Comparison of ENCODE assay signal across 9 cellular contexts in the genomic region with DNA sequence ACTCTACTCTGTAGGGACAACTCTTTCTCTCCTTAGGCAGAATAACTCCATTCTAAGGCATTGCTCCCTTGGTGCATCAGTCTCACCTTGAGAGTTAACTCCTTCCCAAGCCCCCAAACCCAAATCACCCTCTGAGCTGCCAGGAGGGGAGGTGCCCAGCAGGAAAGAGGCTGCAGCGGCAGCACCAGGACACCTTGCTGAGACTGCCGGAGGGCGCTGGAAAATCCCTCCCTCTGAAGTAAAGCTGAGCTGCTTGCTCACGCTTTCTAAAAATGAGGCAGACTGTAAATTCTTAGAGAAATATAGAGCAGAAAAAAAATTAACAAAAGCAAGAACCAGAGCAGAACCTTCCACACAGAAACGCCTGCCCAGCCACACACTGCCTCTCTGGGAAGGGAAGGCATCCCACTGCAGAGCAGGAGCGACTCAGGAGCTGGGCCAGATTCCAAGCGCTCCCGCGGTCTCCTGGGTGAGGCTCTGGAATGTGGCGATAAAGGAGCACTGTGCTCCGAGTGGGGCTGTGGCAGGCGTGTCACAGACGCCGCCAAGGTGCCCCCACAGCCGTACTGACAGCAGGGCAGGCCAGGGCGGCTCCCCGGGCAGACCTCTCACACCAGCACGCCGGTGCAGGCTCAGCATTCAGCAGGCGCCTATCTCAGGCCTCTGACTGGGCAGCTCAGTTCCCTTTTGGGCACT.
DNase-seq lines count a peak whose midpoint lies in the region; ATAC-seq and TF ChIP-seq lines count a peak whose summit lies in the region.
"Had no signal": no experiment of that assay in that cellular context is flagged by ENCODE, and none has a peak within 500 bp of the region (broad histone marks: within the 10 kb centered on the region; RNA-seq: fewer than 3 reads in every experiment).

No MANE protein-coding gene starts in this region.

- TF ChIP-seq EP300 in SK-N-SH (IDR thresholded peaks at IDR 0.05; ENCODE audit: borderline replicate concordance in 1 of 2, low read depth in 1 of 2, low read length in 1 of 2), result peak in 1 of 2 experiments; percentile 40; a peak in 1 of 4 replicates

- 47% methylated on average over 17 of the region's 20 CpGs for whole genome bisulfite sequencing in SK-N-SH (ENCODE audit: low lambda C conversion rate)
- WGBS in neuronal stem cell (ENCODE audit: extremely low coverage in 2 of 2, insufficient read length in 2 of 2, insufficient replicate concordance in 1 of 2), 2 donors, result no CpG with 5 or more reads among the region's 20 CpGs

- H2AK5ac ChIP-seq in neuronal stem cell (ENCODE audit: low read depth, low read length), result peak overlapping the region; percentile 38

- ATAC-seq in foreskin keratinocyte (peak; percentile 73), HG03097 (IDR thresholded peaks at IDR 0.05; ENCODE audit: low FRiP score, unreplicated experiment) (no peak)
- no peak for ATAC-seq in stimulated activated naive CD8-positive, alpha-beta T cell treated with anti-CD3 and anti-CD28 coated beads, Interleukin-15, Interleukin-2, amounts not matched to agents 100 U/mL and 50 U/mL, for 24 hours

- H3K4me2 ChIP-seq in SK-N-SH, result peak overlapping the region; percentile 50; the same call in 1 of the 2 replicates
- H3K4me2 ChIP-seq in neuronal stem cell (ENCODE audit: insufficient read depth, low read length, poor library complexity, severe bottlenecking), result no peak overlapping the region

- H3K9me3 ChIP-seq in SK-N-SH (no peaks in the 10 kb centered on the region), neuronal stem cell (replicated peaks in 1 of 2; ENCODE audit: control insufficient read depth in 2 of 2, insufficient read depth in 1 of 2, low read depth in 1 of 2, low read length in 2 of 2) (no peaks in the 10 kb centered on the region)

- H3K9me2 ChIP-seq in SK-N-SH, result no peaks in the 10 kb centered on the region

- H3F3A ChIP-seq in SK-N-SH (replicated peaks; ENCODE audit: insufficient read depth), result peaks cover 16% of the 10 kb centered on the region

- no peak overlapping the region for H3K23ac ChIP-seq in neuronal stem cell (ENCODE audit: low read depth, low read length, poor library complexity)

- H3K4me3 ChIP-seq in SK-N-SH (ENCODE audit: low read depth in 2 of 2, low read length in 1 of 2) (no peak overlapping the region), neuronal stem cell (ENCODE audit: low read length in 2 of 2) (no peak overlapping the region)

- H3K4me1 ChIP-seq in SK-N-SH (ENCODE audit: control insufficient read depth in 1 of 2, insufficient read depth in 2 of 2, low read depth in 1 of 2, low read length in 1 of 2) (peaks cover 12 to 20% of the 10 kb centered on the region in 2 experiments; a peak in 3 of 4 replicates), foreskin keratinocyte (peaks cover 19% of the 10 kb centered on the region), neuronal stem cell (ENCODE audit: control insufficient read depth in 2 of 2, insufficient read depth in 1 of 2, low read depth in 1 of 2, low read length in 2 of 2) (peaks cover 50% of the 10 kb centered on the region in 2 donors)

- no peak overlapping the region for H2BK12ac ChIP-seq in neuronal stem cell (ENCODE audit: low read length)

- H3K18ac ChIP-seq in neuronal stem cell (ENCODE audit: low read length), result peak overlapping the region; percentile 89

- no peak overlapping the region for H4K91ac ChIP-seq in neuronal stem cell (ENCODE audit: low read depth, low read length, poor library complexity)

- H3K36me3 ChIP-seq in SK-N-SH (replicated peaks in 1 of 2; ENCODE audit: control insufficient read depth in 1 of 2, insufficient read depth in 2 of 2, low read length in 1 of 2), result peaks cover 0 to 53% of the 10 kb centered on the region in 2 experiments
- H3K36me3 ChIP-seq in neuronal stem cell (replicated peaks in 1 of 2; ENCODE audit: control insufficient read depth in 2 of 2, insufficient read depth in 2 of 2, low read length in 2 of 2), result peaks cover 0 to 4% of the 10 kb centered on the region in 2 donors

- no peak overlapping the region for H3K4ac ChIP-seq in neuronal stem cell (ENCODE audit: low read length)

- POLR2A ChIA-PET in SK-N-SH (lab: Yijun Ruan, JAX), result no interaction called here

- no peak overlapping the region for H4K8ac ChIP-seq in neuronal stem cell (ENCODE audit: low read depth, low read length)

- H2BK15ac ChIP-seq in neuronal stem cell (ENCODE audit: low read length), result no peak overlapping the region

- H2AFZ ChIP-seq in SK-N-SH (ENCODE audit: low read depth) (no peak overlapping the region), neuronal stem cell (ENCODE audit: low read length) (peak overlapping the region; percentile 66)

- H4K20me1 ChIP-seq in SK-N-SH (ENCODE audit: insufficient read depth), result peaks cover 37% of the 10 kb centered on the region

- no peak overlapping the region for H3K14ac ChIP-seq in neuronal stem cell (ENCODE audit: low read length)

- no peaks in the 10 kb centered on the region for H3K79me2 ChIP-seq in SK-N-SH (ENCODE audit: insufficient read depth)

- CTCF ChIA-PET in SK-N-SH (lab: Yijun Ruan, JAX), result interaction anchor here (0.7 to 1.8 kb wide), 9 partner anchors 12 to 440 kb away, joined by 3 to 8 read pairs (median 3); no protein-coding TSS in a partner anchor

- peak; percentile 51 for DNase-seq in COLO829 (ENCODE audit: low spot score)
- DNase-seq in SK-N-SH, result peak; percentile 52
- peak; percentile 47 to 61 for DNase-seq in foreskin keratinocyte
- DNase-seq in neuronal stem cell (ENCODE audit: low spot score), result peak; percentile 20
- no peak for DNase-seq in DMS153 treated with DMSO at 0.1 percent for 48 hours (lab: John Stamatoyannopoulos, UW; ENCODE audit: unreplicated experiment)
- DNase-seq in stimulated activated naive CD8-positive, alpha-beta T cell treated with anti-CD3 and anti-CD28 coated beads, Interleukin-15, Interleukin-2, amounts not matched to agents 100 U/mL and 50 U/mL, for 24 hours, result no peak
- DNase-seq in activated naive CD4-positive, alpha-beta T cell (lab: John Stamatoyannopoulos, UW), result no peak
- DNase-seq: DMS153 had no signal

- peaks cover 3% of the 10 kb centered on the region for H3K79me1 ChIP-seq in neuronal stem cell (ENCODE audit: low read depth, low read length)

- no peaks in the 10 kb centered on the region for H3K27me3 ChIP-seq in SK-N-SH (ENCODE audit: insufficient read depth)
- peaks cover 44% of the 10 kb centered on the region for H3K27me3 ChIP-seq in foreskin keratinocyte
- no peaks in the 10 kb centered on the region for H3K27me3 ChIP-seq in neuronal stem cell (ENCODE audit: control insufficient read depth in 3 of 3, insufficient read depth in 3 of 3, low read depth in 1 of 3, low read length in 3 of 3)

- TF ChIP-seq RAD21 in SK-N-SH (IDR thresholded peaks at IDR 0.05; ENCODE audit: low read length), result peak; percentile 5; the same call in 1 of the 2 replicates

- H3K27ac ChIP-seq in SK-N-SH (ENCODE audit: low read depth in 2 of 2, low read length in 1 of 2) (no peak overlapping the region), foreskin keratinocyte (no peak overlapping the region), neuronal stem cell (replicated peaks; ENCODE audit: low read length) (peak overlapping the region; percentile 11)

- no peak overlapping the region for H2BK5ac ChIP-seq in neuronal stem cell (ENCODE audit: low read length)

- TF ChIP-seq CTCF in SK-N-SH (IDR thresholded peaks at IDR 0.05) (no peak), foreskin keratinocyte (conservative IDR thresholded peaks at IDR 0.05) (no peak)

- no peak overlapping the region for H3K9ac ChIP-seq in SK-N-SH
- H3K9ac ChIP-seq in neuronal stem cell (ENCODE audit: low read depth, low read length, poor library complexity), result peak overlapping the region; percentile 51

- no peak overlapping the region for H2BK120ac ChIP-seq in neuronal stem cell (ENCODE audit: low read depth, low read length)

TF ChIP-seq in SK-N-SH, 30 proteins besides CTCF, POLR2A, EP300 and RAD21 (continues in another document):
- no peak for TF ChIP-seq RFX5 (IDR thresholded peaks at IDR 0.05; ENCODE audit: low read length)
- TF ChIP-seq, protein P1, sequence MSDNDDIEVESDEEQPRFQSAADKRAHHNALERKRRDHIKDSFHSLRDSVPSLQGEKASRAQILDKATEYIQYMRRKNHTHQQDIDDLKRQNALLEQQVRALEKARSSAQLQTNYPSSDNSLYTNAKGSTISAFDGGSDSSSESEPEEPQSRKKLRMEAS (IDR thresholded peaks at IDR 0.05; ENCODE audit: low read depth), result 0 out of 2 replicates have a peak, but pooled peaks have one; percentile 29
- TF ChIP-seq, protein P2, sequence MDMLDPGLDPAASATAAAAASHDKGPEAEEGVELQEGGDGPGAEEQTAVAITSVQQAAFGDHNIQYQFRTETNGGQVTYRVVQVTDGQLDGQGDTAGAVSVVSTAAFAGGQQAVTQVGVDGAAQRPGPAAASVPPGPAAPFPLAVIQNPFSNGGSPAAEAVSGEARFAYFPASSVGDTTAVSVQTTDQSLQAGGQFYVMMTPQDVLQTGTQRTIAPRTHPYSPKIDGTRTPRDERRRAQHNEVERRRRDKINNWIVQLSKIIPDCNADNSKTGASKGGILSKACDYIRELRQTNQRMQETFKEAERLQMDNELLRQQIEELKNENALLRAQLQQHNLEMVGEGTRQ (IDR thresholded peaks at IDR 0.05; ENCODE audit: borderline replicate concordance, low read depth, low read length), result no peak
- TF ChIP-seq SMC3 (IDR thresholded peaks at IDR 0.05; ENCODE audit: low read depth, low read length), result no peak
- TF ChIP-seq MEF2A (IDR thresholded peaks at IDR 0.05; ENCODE audit: borderline replicate concordance, low read depth), result no peak
- TF ChIP-seq MXI1 (IDR thresholded peaks at IDR 0.05; ENCODE audit: low read depth, low read length), result no peak
- TF ChIP-seq JUND (IDR thresholded peaks at IDR 0.05), result peak; percentile 3; the same call in 1 of the 2 replicates
- TF ChIP-seq, protein P3, sequence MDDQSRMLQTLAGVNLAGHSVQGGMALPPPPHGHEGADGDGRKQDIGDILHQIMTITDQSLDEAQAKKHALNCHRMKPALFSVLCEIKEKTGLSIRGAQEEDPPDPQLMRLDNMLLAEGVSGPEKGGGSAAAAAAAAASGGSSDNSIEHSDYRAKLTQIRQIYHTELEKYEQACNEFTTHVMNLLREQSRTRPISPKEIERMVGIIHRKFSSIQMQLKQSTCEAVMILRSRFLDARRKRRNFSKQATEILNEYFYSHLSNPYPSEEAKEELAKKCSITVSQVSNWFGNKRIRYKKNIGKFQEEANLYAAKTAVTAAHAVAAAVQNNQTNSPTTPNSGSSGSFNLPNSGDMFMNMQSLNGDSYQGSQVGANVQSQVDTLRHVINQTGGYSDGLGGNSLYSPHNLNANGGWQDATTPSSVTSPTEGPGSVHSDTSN (IDR thresholded peaks at IDR 0.05), result peak; percentile 27; the same call in 1 of the 2 replicates
- TF ChIP-seq TEAD4 (IDR thresholded peaks at IDR 0.05; ENCODE audit: borderline replicate concordance, insufficient read depth), result peak; percentile 78
- TF ChIP-seq YY1 (IDR thresholded peaks at IDR 0.05; ENCODE audit: low read depth), result no peak

Comparison
In these comparisons a context has a peak if more than half of its experiments do, and no peak if none do; other contexts are left out.
1. DNase-seq: peak in COLO829 (single experiment), SK-N-SH (single experiment), foreskin keratinocyte (2 of 2) and neuronal stem cell (single experiment); none in DMS153 treated with DMSO at 0.1 percent for 48 hours (single experiment), stimulated activated naive CD8-positive, alpha-beta T cell treated with anti-CD3 and anti-CD28 coated beads, Interleukin-15, Interleukin-2, amounts not matched to agents 100 U/mL and 50 U/mL, for 24 hours (single experiment) and activated naive CD4-positive, alpha-beta T cell (0 of 4).